8 cellular contexts compared by ENCODE assay signal in genomic region chr10:74827045-74827441, GRCh38. TPM values are rescaled to one million over a fixed set of nuclear protein-coding genes. Genes with fewer than 3 reads are reported as not detected.
A peak's percentile ranks its signal among the peaks of the same experiment; 100 is the strongest.
DNase-seq lines count a peak whose midpoint lies in the region; ATAC-seq and TF ChIP-seq lines count a peak whose summit lies in the region.

No MANE protein-coding gene starts in this region.

- no peaks in the 10 kb centered on the region for H3K9me3 Mint-ChIP-seq in activated T-cell treated with anti-CD3 and anti-CD28 coated beads, Interleukin-2, amount 50 U/mL, for 72 hours
- H3K9me3 Mint-ChIP-seq in T-cell, result no peaks in the 10 kb centered on the region

- H3K9me3 ChIP-seq in iPS DF 6.9 (ENCODE audit: control insufficient read depth, insufficient read depth, low read length) (no peaks in the 10 kb centered on the region), stomach (no peaks in the 10 kb centered on the region)

- peak overlapping the region; percentile 87 to 99 for H3K4me3 Mint-ChIP-seq in activated T-cell treated with anti-CD3 and anti-CD28 coated beads, Interleukin-2, amount 50 U/mL, for 72 hours
- peak overlapping the region; percentile 86 to 94 (median 90) for H3K4me3 Mint-ChIP-seq in T-cell

- TF ChIP-seq CTCF in stomach (IDR thresholded peaks at IDR 0.05), result no peak

- H3K4me3 ChIP-seq in iPS DF 6.9 (ENCODE audit: low read length) (peak overlapping the region; percentile 66; the same call in 1 of the 2 replicates), stomach (peak overlapping the region; percentile 65 to 93 (median 78))

- in situ Hi-C loops in KBM-7 (cut with MboI; ENCODE audit: low pct_unique_long_range_greater_than_20kb, low sequenced_read_pairs), result no loop called here

- POLR2A ChIA-PET in T-cell (lab: Charles Lee), result no interaction called here

- intact Hi-C loops in stomach (cut with DNase I; ENCODE audit: low total_unique reads), result loop anchor here (10.0 kb wide), 1 partner anchor 198 kb away; no protein-coding TSS in a partner anchor

- no peak for TF ChIP-seq EP300 in stomach (IDR thresholded peaks at IDR 0.05)

- CTCF ChIA-PET in T-cell (lab: Charles Lee), result interaction anchor here in 1 of 2 donors (1.4 kb wide), 1 partner anchor 29 kb away, joined by 3 read pairs; no protein-coding TSS in a partner anchor

- no peak for TF ChIP-seq POLR2A in stomach (IDR thresholded peaks at IDR 0.05)

- H3K4me1 ChIP-seq in iPS DF 6.9 (ENCODE audit: control insufficient read depth, insufficient read depth, low read length) (peaks cover 4% of the 10 kb centered on the region), stomach (peaks cover 37 to 70% (median 54%) of the 10 kb centered on the region in 4 donors)

- 100% methylated on average over 2 of the region's 17 CpGs for WGBS in iPS DF 6.9 (ENCODE audit: insufficient coverage, insufficient read length)
- WGBS in stomach, 5 donors, result 5 to 7% (median 5%) methylated on average over 17 of the region's 17 CpGs

- H3K27ac ChIP-seq in iPS DF 6.9 (ENCODE audit: low read length) (no peak overlapping the region), stomach (peak overlapping the region; percentile 72 to 100 (median 99))

- no peaks in the 10 kb centered on the region for H3K36me3 ChIP-seq in iPS DF 6.9 (ENCODE audit: control insufficient read depth, insufficient read depth, low read length)
- no peaks in the 10 kb centered on the region for H3K36me3 ChIP-seq in stomach

- ATAC-seq in activated T-cell treated with anti-CD3 and anti-CD28 coated beads, Interleukin-2, amount 50 U/mL, for 72 hours (replicated peaks in 1 of 2), result peak; percentile 1 to 2
- ATAC-seq in T-cell (replicated peaks in 1 of 4) (peak in 1 of 4 experiments; percentile 5), HG03135 (IDR thresholded peaks at IDR 0.05; ENCODE audit: unreplicated experiment) (no peak)

- H3K36me3 Mint-ChIP-seq in activated T-cell treated with anti-CD3 and anti-CD28 coated beads, Interleukin-2, amount 50 U/mL, for 72 hours (ENCODE audit: insufficient read depth in 2 of 2), result peaks cover 0 to 4% of the 10 kb centered on the region in 2 donors
- H3K36me3 Mint-ChIP-seq in T-cell, result peaks cover 18% of the 10 kb centered on the region

- DNase-seq in activated T-cell treated with anti-CD3 and anti-CD28 coated beads, Interleukin-2, amount 50 U/mL, for 72 hours, result no peak
- no peak for DNase-seq in activated T-cell treated with anti-CD3 and anti-CD28 coated beads, Interleukin-2, amount 50 U/mL, for 1 hour
- DNase-seq in T-cell, result no peak
- DNase-seq in iPS DF 6.9 (ENCODE audit: low read depth, low spot score), result no peak
- no peak for DNase-seq in stomach
- no peak for DNase-seq in GDM1 (lab: John Stamatoyannopoulos, UW)
- no peak for DNase-seq in KBM-7

- peaks cover 66% of the 10 kb centered on the region for H3K4me1 Mint-ChIP-seq in activated T-cell treated with anti-CD3 and anti-CD28 coated beads, Interleukin-2, amount 50 U/mL, for 72 hours (ENCODE audit: low read depth)
- H3K4me1 Mint-ChIP-seq in T-cell, result peaks cover 65 to 70% (median 68%) of the 10 kb centered on the region in 3 donors

- H3K27me3 ChIP-seq in iPS DF 6.9 (ENCODE audit: control insufficient read depth, insufficient read depth, low read length), result no peaks in the 10 kb centered on the region
- no peaks in the 10 kb centered on the region for H3K27me3 ChIP-seq in stomach

- H3K27ac Mint-ChIP-seq in activated T-cell treated with anti-CD3 and anti-CD28 coated beads, Interleukin-2, amount 50 U/mL, for 72 hours, result peak overlapping the region; percentile 95
- peak overlapping the region; percentile 81 to 87 for H3K27ac Mint-ChIP-seq in T-cell

- no peaks in the 10 kb centered on the region for H3K27me3 Mint-ChIP-seq in activated T-cell treated with anti-CD3 and anti-CD28 coated beads, Interleukin-2, amount 50 U/mL, for 72 hours (ENCODE audit: low read depth)
- no peaks in the 10 kb centered on the region for H3K27me3 Mint-ChIP-seq in T-cell

RNA-seq across cellular contexts. Expression of gene KAT6B, which starts 0.6 kb away (rescaled TPM):
- total RNA-seq in activated T-cell treated with anti-CD3 and anti-CD28 coated beads, Interleukin-2, amount 50 U/mL, for 72 hours, result 10 to 100 TPM; 27.9 to 29.8 TPM
- 10 to 100 TPM; 46.2 to 94.4 (median 52.4) TPM for total RNA-seq in T-cell
- total RNA-seq in stomach, result 100 to 1,000 TPM in 1 of 5 donors, 10 to 100 TPM in 4; 23.2 to 109 (median 71.0) TPM
- polyA plus RNA-seq in stomach, result 1 to 10 TPM; 3.7 to 9.5 (median 7.2) TPM
